Comparison of ENCODE assay signal across 16 cellular contexts in genomic region chr11:120909676-120910215, GRCh38.
"Had no signal": no experiment of that assay in that cellular context is flagged by ENCODE, and none has a peak within 500 bp of the region (broad histone marks: within the 10 kb centered on the region; RNA-seq: fewer than 3 reads in every experiment).

No MANE protein-coding gene starts in this region.

- H3K9me3 Mint-ChIP-seq: endodermal cell, neural crest cell had no signal

- H3K36me3 ChIP-seq: right atrium auricular region, sigmoid colon, upper lobe of left lung, uterus had no signal

- H3K4me1 Mint-ChIP-seq: endodermal cell had no signal

- H3K27ac ChIP-seq: coronary artery, foreskin keratinocyte, hepatocyte, right atrium auricular region, sigmoid colon, upper lobe of left lung, uterus had no signal

- H3K9me3 ChIP-seq: right atrium auricular region, sigmoid colon, upper lobe of left lung, uterus had no signal

- H3K27me3 ChIP-seq: foreskin keratinocyte, hepatocyte, right atrium auricular region, sigmoid colon, upper lobe of left lung, uterus had no signal

- H3K36me3 Mint-ChIP-seq: naive thymus-derived CD4-positive, alpha-beta T cell had no signal

- H3K4me3 ChIP-seq: coronary artery, hepatocyte, right atrium auricular region, sigmoid colon, skin epidermis, upper lobe of left lung, uterus had no signal

- H3K4me3 Mint-ChIP-seq: endodermal cell; naive thymus-derived CD4-positive, alpha-beta T cell; neural crest cell had no signal

- H3K27ac Mint-ChIP-seq: endodermal cell; naive thymus-derived CD4-positive, alpha-beta T cell had no signal

- ATAC-seq: foreskin keratinocyte had no signal

- H3K4me1 ChIP-seq: foreskin keratinocyte, right atrium auricular region, sigmoid colon, upper lobe of left lung, uterus had no signal

- DNase-seq: effector CD4-positive, alpha-beta T cell; endodermal cell; foreskin keratinocyte; head of caudate nucleus; kidney glomerular epithelial cell; naive thymus-derived CD4-positive, alpha-beta T cell; sigmoid colon; stimulated activated CD4-positive, alpha-beta T cell treated with anti-CD3 and anti-CD28 coated beads, Interleukin-12 subunit alpha, Interleukin-12 subunit beta, amount 100 ng/mL, for 4 hours; stimulated activated naive CD4-positive, alpha-beta T cell treated with Interleukin-2 at 50 U/mL for 16 hours; upper lobe of left lung; uterus had no signal
